In genomic region chr4:128277856-128278255, GRCh38 we compare ENCODE assay signal across 22 cellular contexts.
"Had no signal": no experiment of that assay in that cellular context is flagged by ENCODE, and none has a peak within 500 bp of the region (broad histone marks: within the 10 kb centered on the region; RNA-seq: fewer than 3 reads in every experiment).

No MANE protein-coding gene starts in this region.

- H3K4me3 ChIP-seq: colonic mucosa, gastrocnemius medialis, lower lobe of right lung, pancreas, right lobe of liver, thyroid gland had no signal

- H3K9me3 ChIP-seq: colonic mucosa, gastrocnemius medialis, lower lobe of right lung, pancreas, right lobe of liver, thyroid gland had no signal

- H3K36me3 ChIP-seq: colonic mucosa, gastrocnemius medialis, lower lobe of right lung, pancreas, right lobe of liver, thyroid gland had no signal

- H3K27ac ChIP-seq: colonic mucosa, epithelial cell of prostate, gastrocnemius medialis, lower lobe of right lung, pancreas, right lobe of liver, thyroid gland had no signal

- DNase-seq: colonic mucosa; effector CD8-positive, alpha-beta T cell; endodermal cell; foreskin fibroblast; gastrocnemius medialis; head of caudate nucleus; left ventricle myocardium superior; lower lobe of right lung; natural killer cell; occipital lobe; pancreas; retina; right lobe of liver; small intestine; stimulated activated CD4-positive, alpha-beta T cell treated with anti-CD3 and anti-CD28 coated beads, Interleukin-12 subunit alpha, Interleukin-12 subunit beta, amount 100 ng/mL, for 4 hours; stimulated activated CD4-positive, alpha-beta T cell treated with anti-CD3 and anti-CD28 coated beads, Interleukin-1b, Interleukin-23, amount 100 ng/mL, for 48 hours; stimulated activated CD4-positive, alpha-beta T cell treated with anti-CD3 and anti-CD28 coated beads, Interleukin-4, amount 100 ng/mL, for 1 hour; stimulated activated CD8-positive, alpha-beta memory T cell treated with anti-CD3 and anti-CD28 coated beads, Interleukin-4, amount 100 ng/mL, for 48 hours; stimulated activated naive CD4-positive, alpha-beta T cell; stimulated activated naive CD8-positive, alpha-beta T cell treated with anti-CD3 and anti-CD28 coated beads, Interleukin-15, amount 100 ng/mL, for 72 hours; thyroid gland had no signal

- H3K4me1 ChIP-seq: colonic mucosa, lower lobe of right lung, thyroid gland had no signal

- H3K27me3 ChIP-seq: colonic mucosa, gastrocnemius medialis, pancreas, right lobe of liver, thyroid gland had no signal
